8 cellular contexts compared by ENCODE assay signal in the genomic region with DNA sequence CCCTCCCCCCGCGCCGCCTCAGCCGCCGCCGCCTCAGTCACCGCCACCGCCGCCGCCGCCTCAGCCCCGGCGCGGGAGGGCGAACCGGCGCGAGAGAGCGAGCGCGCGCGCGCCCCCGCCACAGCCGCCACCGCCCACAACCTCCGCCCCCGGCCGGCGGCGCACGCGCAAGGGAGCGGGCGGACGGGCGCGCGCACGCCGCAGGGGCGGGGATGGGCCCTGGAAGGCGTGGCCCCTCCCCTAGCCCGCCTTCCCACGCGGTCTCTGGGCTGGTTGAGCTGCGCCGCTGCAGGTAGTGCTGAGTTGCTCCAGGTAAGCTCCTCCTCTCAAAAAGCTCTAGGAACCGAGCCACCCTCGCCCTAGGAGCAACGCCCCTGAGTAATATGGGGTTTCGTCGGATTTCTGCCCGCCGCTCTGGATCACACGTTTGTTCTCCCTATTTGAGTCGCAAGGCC. TPM values are rescaled to one million over a fixed set of nuclear protein-coding genes. Genes with fewer than 3 reads are reported as not detected.
A peak's percentile ranks its signal among the peaks of the same experiment; 100 is the strongest.
DNase-seq lines count a peak whose midpoint lies in the region; ATAC-seq and TF ChIP-seq lines count a peak whose summit lies in the region.

A gene (minus strand): TSS at position 96 of the 455 bp plus-strand sequence.

- 1% methylated on average over 22 to 52 of the region's 58 CpGs for WGBS in GM23248 (ENCODE audit: low coverage in 1 of 2, low lambda C conversion rate in 2 of 2, missing lambda C conversion rate in 2 of 2), 2 experiments

- DNase-seq in GM23248 (peak; percentile 90), LHCN-M2 (ENCODE audit: low read depth) (peak; percentile 79), fibroblast of villous mesenchyme (ENCODE audit: low read depth) (peak; percentile 71)
- DNase-seq in activated effector memory CD4-positive, alpha-beta T cell treated with anti-CD3 and anti-CD28 coated beads, Interleukin-2, amount 50 U/mL, for 16 hours = peak; percentile 96
- DNase-seq in stimulated activated naive CD8-positive, alpha-beta T cell treated with anti-CD3 and anti-CD28 coated beads, Interleukin-15, amount 100 ng/mL, for 72 hours = peak; percentile 88

- peak; percentile 57 for TF ChIP-seq POLR2A in Raji (IDR thresholded peaks at IDR 0.05; ENCODE audit: insufficient read depth, low read depth, low read length)

- peak; percentile 93 for ATAC-seq in stimulated activated naive CD8-positive, alpha-beta T cell treated with anti-CD3 and anti-CD28 coated beads, Interleukin-15, amount 100 ng/mL, for 72 hours

- peak within 1 kb of the TSS; percentile 97 for H3K9ac ChIP-seq in GM23248
- H3K9ac ChIP-seq in neural cell (ENCODE audit: low read length) = peak within 1 kb of the TSS; percentile 99

- peak within 1 kb of the TSS; percentile 94 for H3K4me3 ChIP-seq in DOHH2 (ENCODE audit: low read length)
- peak within 1 kb of the TSS; percentile 98 for H3K4me3 ChIP-seq in GM23248
- peak within 1 kb of the TSS; percentile 86 for H3K4me3 ChIP-seq in fibroblast of villous mesenchyme (ENCODE audit: low read depth, low read length)
- peak within 1 kb of the TSS; percentile 93 for H3K4me3 ChIP-seq in neural cell (ENCODE audit: low read length)

- no peaks in the 10 kb centered on the region for H3K9me3 ChIP-seq in DOHH2 (ENCODE audit: control insufficient read depth, insufficient read depth, low read length)
- no peaks in the 10 kb centered on the region for H3K9me3 ChIP-seq in GM23248 (ENCODE audit: low read depth)
- H3K9me3 ChIP-seq in neural cell (ENCODE audit: low read length) = no peaks in the 10 kb centered on the region

- H3K27me3 Mint-ChIP-seq in stimulated activated naive CD8-positive, alpha-beta T cell treated with anti-CD3 and anti-CD28 coated beads, Interleukin-15, amount 100 ng/mL, for 72 hours = no peaks in the 10 kb centered on the region

- H3F3A ChIP-seq in DOHH2 (ENCODE audit: control insufficient read depth, insufficient read depth) (0 out of 2 replicates have a peak, but pooled peaks cover 3% of the 10 kb centered on the region), GM23248 (ENCODE audit: insufficient read depth) (peaks cover 38% of the 10 kb centered on the region), neural cell (ENCODE audit: insufficient read depth, low read length, poor library complexity, severe bottlenecking) (no peaks in the 10 kb centered on the region)

- H3K9me3 Mint-ChIP-seq in stimulated activated naive CD8-positive, alpha-beta T cell treated with anti-CD3 and anti-CD28 coated beads, Interleukin-15, amount 100 ng/mL, for 72 hours = no peaks in the 10 kb centered on the region

- H3K9me2 ChIP-seq in DOHH2 (replicated peaks; ENCODE audit: control insufficient read depth, low read length) = no peaks in the 10 kb centered on the region
- H3K9me2 ChIP-seq in GM23248 (ENCODE audit: insufficient read depth) = no peaks in the 10 kb centered on the region
- H3K9me2 ChIP-seq in neural cell (ENCODE audit: insufficient read depth, low read length) = no peaks in the 10 kb centered on the region

- peaks cover 32% of the 10 kb centered on the region for H3K4me1 ChIP-seq in DOHH2 (ENCODE audit: control insufficient read depth, low read length)
- H3K4me1 ChIP-seq in GM23248 (ENCODE audit: insufficient read depth) = peaks cover 20% of the 10 kb centered on the region

- peak; percentile 44 for TF ChIP-seq RAD21 in neural cell (conservative IDR thresholded peaks at IDR 0.05)

- peak within 1 kb of the TSS; percentile 61 for H3K27ac ChIP-seq in DOHH2 (ENCODE audit: low read depth, low read length)
- H3K27ac ChIP-seq in GM23248 = peak within 1 kb of the TSS; percentile 42
- peak within 1 kb of the TSS; percentile 96 for H3K27ac ChIP-seq in neural cell (ENCODE audit: low read length)

- H3K4me3 Mint-ChIP-seq in stimulated activated naive CD8-positive, alpha-beta T cell treated with anti-CD3 and anti-CD28 coated beads, Interleukin-15, amount 100 ng/mL, for 72 hours = peak within 1 kb of the TSS; percentile 95

- peaks cover 43% of the 10 kb centered on the region for H3K4me1 Mint-ChIP-seq in stimulated activated naive CD8-positive, alpha-beta T cell treated with anti-CD3 and anti-CD28 coated beads, Interleukin-15, amount 100 ng/mL, for 72 hours

- no peak for TF ChIP-seq EP300 in neural cell (conservative IDR thresholded peaks at IDR 0.05; ENCODE audit: poor library complexity, severe bottlenecking)

- no peaks in the 10 kb centered on the region for H3K27me3 ChIP-seq in DOHH2 (ENCODE audit: control insufficient read depth, low read length)
- no peaks in the 10 kb centered on the region for H3K27me3 ChIP-seq in GM23248 (replicated peaks; ENCODE audit: insufficient read depth)
- H3K27me3 ChIP-seq in neural cell (ENCODE audit: insufficient read depth, low read depth, low read length) = no peaks in the 10 kb centered on the region

- H3K79me2 ChIP-seq in DOHH2 (ENCODE audit: control insufficient read depth, low read length) (peaks cover 47% of the 10 kb centered on the region), GM23248 (ENCODE audit: insufficient read depth) (peaks cover 29% of the 10 kb centered on the region), neural cell (replicated peaks; ENCODE audit: insufficient read depth, low read length) (peaks cover 38% of the 10 kb centered on the region)

- H3K36me3 ChIP-seq in DOHH2 (ENCODE audit: control insufficient read depth, low read length) (peaks cover 19% of the 10 kb centered on the region), GM23248 (ENCODE audit: low read depth) (no peaks in the 10 kb centered on the region), neural cell (ENCODE audit: insufficient read depth, low read length) (no peaks in the 10 kb centered on the region)

- H4K20me1 ChIP-seq in DOHH2 (ENCODE audit: control insufficient read depth, insufficient read depth, low read depth, low read length) (no peaks in the 10 kb centered on the region), GM23248 (ENCODE audit: insufficient read depth) (no peaks in the 10 kb centered on the region; the same call in 1 of the 2 replicates), neural cell (ENCODE audit: insufficient read depth) (peaks cover 8% of the 10 kb centered on the region)

- peak within 1 kb of the TSS; percentile 85 for H3K4me2 ChIP-seq in DOHH2 (ENCODE audit: low read length)
- peak within 1 kb of the TSS; percentile 95 for H3K4me2 ChIP-seq in GM23248 (ENCODE audit: unreplicated experiment)
- peak within 1 kb of the TSS; percentile 94 for H3K4me2 ChIP-seq in neural cell (ENCODE audit: low read length)

- peak within 1 kb of the TSS; percentile 92 to 94 for H3K27ac Mint-ChIP-seq in stimulated activated naive CD8-positive, alpha-beta T cell treated with anti-CD3 and anti-CD28 coated beads, Interleukin-15, amount 100 ng/mL, for 72 hours

- TF ChIP-seq CTCF in DOHH2 (IDR thresholded peaks at IDR 0.05; ENCODE audit: low read depth, low read length, poor library complexity, severe bottlenecking) (no peak), fibroblast of villous mesenchyme (IDR thresholded peaks at IDR 0.05; ENCODE audit: insufficient read depth, low read depth, low read length) (no peak), neural cell (IDR thresholded peaks at IDR 0.05; ENCODE audit: poor library complexity, severe bottlenecking) (no peak)

- in situ Hi-C loops in GM23248 (cut with MboI) = no loop called here

- H2AFZ ChIP-seq in GM23248 = peak within 1 kb of the TSS; percentile 94
- peak within 1 kb of the TSS; percentile 93 for H2AFZ ChIP-seq in neural cell (ENCODE audit: low read depth, low read length)

TF ChIP-seq in neural cell, 6 proteins besides CTCF, POLR2A, EP300 and RAD21:
- TF ChIP-seq SMC3 (conservative IDR thresholded peaks at IDR 0.05; ENCODE audit: poor library complexity) = peak; percentile 31
- peak; percentile 73 for TF ChIP-seq POLR2AphosphoS5 (IDR thresholded peaks at IDR 0.05)
- TF ChIP-seq TAF1 (IDR thresholded peaks at IDR 0.05; ENCODE audit: low read depth) = no peak
- TF ChIP-seq, protein P1, sequence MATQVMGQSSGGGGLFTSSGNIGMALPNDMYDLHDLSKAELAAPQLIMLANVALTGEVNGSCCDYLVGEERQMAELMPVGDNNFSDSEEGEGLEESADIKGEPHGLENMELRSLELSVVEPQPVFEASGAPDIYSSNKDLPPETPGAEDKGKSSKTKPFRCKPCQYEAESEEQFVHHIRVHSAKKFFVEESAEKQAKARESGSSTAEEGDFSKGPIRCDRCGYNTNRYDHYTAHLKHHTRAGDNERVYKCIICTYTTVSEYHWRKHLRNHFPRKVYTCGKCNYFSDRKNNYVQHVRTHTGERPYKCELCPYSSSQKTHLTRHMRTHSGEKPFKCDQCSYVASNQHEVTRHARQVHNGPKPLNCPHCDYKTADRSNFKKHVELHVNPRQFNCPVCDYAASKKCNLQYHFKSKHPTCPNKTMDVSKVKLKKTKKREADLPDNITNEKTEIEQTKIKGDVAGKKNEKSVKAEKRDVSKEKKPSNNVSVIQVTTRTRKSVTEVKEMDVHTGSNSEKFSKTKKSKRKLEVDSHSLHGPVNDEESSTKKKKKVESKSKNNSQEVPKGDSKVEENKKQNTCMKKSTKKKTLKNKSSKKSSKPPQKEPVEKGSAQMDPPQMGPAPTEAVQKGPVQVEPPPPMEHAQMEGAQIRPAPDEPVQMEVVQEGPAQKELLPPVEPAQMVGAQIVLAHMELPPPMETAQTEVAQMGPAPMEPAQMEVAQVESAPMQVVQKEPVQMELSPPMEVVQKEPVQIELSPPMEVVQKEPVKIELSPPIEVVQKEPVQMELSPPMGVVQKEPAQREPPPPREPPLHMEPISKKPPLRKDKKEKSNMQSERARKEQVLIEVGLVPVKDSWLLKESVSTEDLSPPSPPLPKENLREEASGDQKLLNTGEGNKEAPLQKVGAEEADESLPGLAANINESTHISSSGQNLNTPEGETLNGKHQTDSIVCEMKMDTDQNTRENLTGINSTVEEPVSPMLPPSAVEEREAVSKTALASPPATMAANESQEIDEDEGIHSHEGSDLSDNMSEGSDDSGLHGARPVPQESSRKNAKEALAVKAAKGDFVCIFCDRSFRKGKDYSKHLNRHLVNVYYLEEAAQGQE (IDR thresholded peaks at IDR 0.05; ENCODE audit: borderline replicate concordance) = no peak
- peak; percentile 81 for TF ChIP-seq MXI1 (conservative IDR thresholded peaks at IDR 0.05; ENCODE audit: poor library complexity, severe bottlenecking)
- no peak for TF ChIP-seq EZH2 (IDR thresholded peaks at IDR 0.05; ENCODE audit: borderline replicate concordance, insufficient read depth, low read length, poor library complexity, severe bottlenecking)

RNA-seq across cellular contexts. Expression of the gene that starts here (rescaled TPM):
- 7.8 and 11.1 TPM in 2 replicates for total RNA-seq in GM23248 (2014; rRNA removed; shearing (Covaris generic))
- 4.0 and 4.2 TPM in 2 replicates for polyA plus RNA-seq in GM23248 (2016; fragmentation: Nextera tagmentation; extraction: Ambion mirVana)
- 6.3 and 12.0 TPM in 2 replicates for total RNA-seq in LHCN-M2 (2014; rRNA removed)
- 7.9 TPM for polyA plus RNA-seq in LHCN-M2 (2012)
- 10.6 and 11.2 TPM in 2 replicates for total RNA-seq in fibroblast of villous mesenchyme
- polyA plus RNA-seq in neural cell = 25.0 and 27.1 TPM in 2 replicates
- 87.2 and 107 TPM in 2 replicates for polyA minus RNA-seq in neural cell

Comparison
In these comparisons a context has a peak if more than half of its experiments do, and no peak if none do; other contexts are left out.
1. Peak in every context shown above with its lines: DNase-seq, ATAC-seq, H3K4me3 ChIP-seq and H3K27ac ChIP-seq.
2. H3K27ac ChIP-seq: peak in every context shown above with its lines; median percentile 96 in neural cell; 61 in DOHH2; 42 in GM23248.